In genomic region chr4:119209077-119209476, GRCh38 we compare ENCODE assay signal across 9 cellular contexts. TPM values are rescaled to one million over a fixed set of nuclear protein-coding genes. Genes with fewer than 3 reads are reported as not detected.
DNase-seq lines count a peak whose midpoint lies in the region; ATAC-seq, FAIRE-seq and TF ChIP-seq lines count a peak whose summit lies in the region.
"Had no signal": no experiment of that assay in that cellular context is flagged by ENCODE, and none has a peak within 500 bp of the region (broad histone marks: within the 10 kb centered on the region; RNA-seq: fewer than 3 reads in every experiment).

No MANE protein-coding gene starts in this region.

- H3K9ac ChIP-seq in HepG2 (ENCODE audit: insufficient read depth, low read depth, low read length), result no peak overlapping the region

- no peak overlapping the region for H3K4me3 ChIP-seq in HepG2 (replicated peaks in 1 of 3; ENCODE audit: insufficient read depth in 1 of 3, low read depth in 2 of 3, low read length in 3 of 3)
- H3K4me3 ChIP-seq in right lobe of liver, result no peak overlapping the region
- no peak overlapping the region for H3K4me3 ChIP-seq in ascending aorta

- no peaks in the 10 kb centered on the region; a peak in 1 of 5 replicates for H3K27me3 ChIP-seq in HepG2 (ENCODE audit: control insufficient read depth in 1 of 2, insufficient read depth in 2 of 2, low read length in 2 of 2)
- H3K27me3 ChIP-seq in right lobe of liver, result no peaks in the 10 kb centered on the region
- H3K27me3 ChIP-seq in ascending aorta, result no peaks in the 10 kb centered on the region

- H3K4me1 Mint-ChIP-seq in type B pancreatic cell (ENCODE audit: unreplicated experiment) (peaks cover 11% of the 10 kb centered on the region), T-cell (peaks cover 32 to 33% (median 32%) of the 10 kb centered on the region in 3 donors)

- no peak for FAIRE-seq in HepG2 (lab: Jason Lieb, UNC)
- FAIRE-seq: TTC549 had no signal

- H3K27ac ChIP-seq in HepG2 (ENCODE audit: extremely low read length, insufficient read depth, low read length), result no peak overlapping the region
- H3K27ac ChIP-seq in right lobe of liver, result no peak overlapping the region
- H3K27ac ChIP-seq in ascending aorta, result peak overlapping the region in 1 of 2 donors; percentile 23

- no peaks in the 10 kb centered on the region for H3K9me3 ChIP-seq in HepG2 (ENCODE audit: low read length)
- no peaks in the 10 kb centered on the region for H3K9me3 ChIP-seq in right lobe of liver
- H3K9me3 ChIP-seq in ascending aorta, result no peaks in the 10 kb centered on the region

- H3K27me3 Mint-ChIP-seq in type B pancreatic cell (no peaks in the 10 kb centered on the region), T-cell (no peaks in the 10 kb centered on the region)

- peak overlapping the region; percentile 83 for H3K27ac Mint-ChIP-seq in type B pancreatic cell
- H3K27ac Mint-ChIP-seq in T-cell, result peak overlapping the region in 1 of 2 donors; percentile 4

- no peaks in the 10 kb centered on the region for H4K20me1 ChIP-seq in HepG2 (ENCODE audit: insufficient read depth, low read length)

- DNase-seq in HepG2 (ENCODE audit: low spot score) (peak; percentile 18), right lobe of liver (no peak), foreskin melanocyte (peak; percentile 90), type B pancreatic cell (ENCODE audit: extremely low spot score, unreplicated experiment) (no peak), ascending aorta (ENCODE audit: low spot score in 2 of 2) (no peak), G401 (ENCODE audit: low spot score) (no peak), T-cell (no peak)

- no peak for TF ChIP-seq POLR2A in HepG2 (IDR thresholded peaks at IDR 0.05; ENCODE audit: insufficient read depth in 1 of 2, low read depth in 2 of 2, low read length in 2 of 2)
- TF ChIP-seq POLR2A in right lobe of liver (IDR thresholded peaks at IDR 0.05), result no peak

- H3K36me3 Mint-ChIP-seq in type B pancreatic cell (no peaks in the 10 kb centered on the region), T-cell (no peaks in the 10 kb centered on the region)

- BruUV-seq in HepG2 (replicated peaks; lab: Mats Ljungman, UMichigan), result no TSS peak

- in situ Hi-C loops in HepG2 (cut with HindIII; ENCODE audit: extremely low pct_ligation_motif_present, low pct_unique_long_range_greater_than_20kb) (no loop called here), G401 (cut with HindIII; ENCODE audit: low sequenced_read_pairs) (no loop called here)

- ATAC-seq in HepG2, result no peak
- no peak for ATAC-seq in right lobe of liver
- ATAC-seq in activated CD4-positive, CD25-positive, alpha-beta regulatory T cell treated with anti-CD3 and anti-CD28 coated beads, Interleukin-2, amount 50 U/mL, for 24 hours, result peak; percentile 40 to 63
- no peak for ATAC-seq in T-cell (replicated peaks in 1 of 4)

- no peak for TF ChIP-seq RAD21 in HepG2 (CRISPR knock-in tag; IDR thresholded peaks at IDR 0.05)

- H3K36me3 ChIP-seq in HepG2 (replicated peaks in 1 of 2; ENCODE audit: control insufficient read depth in 1 of 2, insufficient read depth in 2 of 2, low read length in 2 of 2) (no peaks in the 10 kb centered on the region), right lobe of liver (no peaks in the 10 kb centered on the region), ascending aorta (no peaks in the 10 kb centered on the region)

- CTCF ChIA-PET in HepG2 (lab: Yijun Ruan, JAX; ENCODE audit: low intra/inter-chr PET ratio, low total read pairs) (no interaction called here), T-cell (lab: Charles Lee) (interaction anchor here in 1 of 2 donors (0.6 kb wide), 1 partner anchor 42 kb away, joined by 3 read pairs; no protein-coding TSS in a partner anchor)

- TF ChIP-seq EP300 in HepG2 (IDR thresholded peaks at IDR 0.05; ENCODE audit: low read depth in 2 of 2, low read length in 2 of 2) (no peak), HepG2 (CRISPR knock-in tag; IDR thresholded peaks at IDR 0.05; ENCODE audit: borderline replicate concordance) (no peak)

- H3K9me3 Mint-ChIP-seq in type B pancreatic cell (no peaks in the 10 kb centered on the region), T-cell (no peaks in the 10 kb centered on the region)

- POLR2A ChIA-PET in HepG2 (lab: Yijun Ruan, JAX), result no interaction called here
- POLR2A ChIA-PET in T-cell (lab: Charles Lee), result interaction anchor here in 1 of 2 donors (0.6 kb wide), 1 partner anchor 197 kb away, joined by 3 read pairs; no protein-coding TSS in a partner anchor

- peak overlapping the region; percentile 40 for H3K4me3 Mint-ChIP-seq in type B pancreatic cell
- no peak overlapping the region for H3K4me3 Mint-ChIP-seq in T-cell

- H3K79me2 ChIP-seq in HepG2 (ENCODE audit: insufficient read depth, low read length), result peaks cover 10% of the 10 kb centered on the region

- no peak overlapping the region for H2AFZ ChIP-seq in HepG2 (ENCODE audit: low read length)

- H3K4me2 ChIP-seq in HepG2 (ENCODE audit: low read depth, low read length), result no peak overlapping the region

- peaks cover 10% of the 10 kb centered on the region for H3K4me1 ChIP-seq in HepG2 (ENCODE audit: insufficient read depth, low read length)
- H3K4me1 ChIP-seq in right lobe of liver, result no peaks in the 10 kb centered on the region
- H3K4me1 ChIP-seq in ascending aorta, result peaks cover 0 to 25% of the 10 kb centered on the region in 2 donors

- TF ChIP-seq CTCF in HepG2 (CRISPR knock-in tag; IDR thresholded peaks at IDR 0.05), result no peak
- TF ChIP-seq CTCF in right lobe of liver (IDR thresholded peaks at IDR 0.05), result no peak
- no peak for TF ChIP-seq CTCF in type B pancreatic cell (conservative IDR thresholded peaks at IDR 0.05)
- no peak for TF ChIP-seq CTCF in ascending aorta (IDR thresholded peaks at IDR 0.05)

- intact Hi-C loops in HepG2 (cut with micrococcal nuclease; ENCODE audit: unreplicated experiment), result no loop called here
- intact Hi-C loops in right lobe of liver (cut with DNase I), result no loop called here
- intact Hi-C loops in ascending aorta (cut with DNase I), result no loop called here

TF ChIP-seq in HepG2, 621 proteins besides CTCF, POLR2A, EP300 and RAD21:
- TF ChIP-seq, protein P1, sequence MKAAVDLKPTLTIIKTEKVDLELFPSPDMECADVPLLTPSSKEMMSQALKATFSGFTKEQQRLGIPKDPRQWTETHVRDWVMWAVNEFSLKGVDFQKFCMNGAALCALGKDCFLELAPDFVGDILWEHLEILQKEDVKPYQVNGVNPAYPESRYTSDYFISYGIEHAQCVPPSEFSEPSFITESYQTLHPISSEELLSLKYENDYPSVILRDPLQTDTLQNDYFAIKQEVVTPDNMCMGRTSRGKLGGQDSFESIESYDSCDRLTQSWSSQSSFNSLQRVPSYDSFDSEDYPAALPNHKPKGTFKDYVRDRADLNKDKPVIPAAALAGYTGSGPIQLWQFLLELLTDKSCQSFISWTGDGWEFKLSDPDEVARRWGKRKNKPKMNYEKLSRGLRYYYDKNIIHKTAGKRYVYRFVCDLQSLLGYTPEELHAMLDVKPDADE (CRISPR knock-in tag; IDR thresholded peaks at IDR 0.05), result no peak
- TF ChIP-seq FOSL2 (CRISPR knock-in tag; IDR thresholded peaks at IDR 0.05), result 0 out of 2 replicates have a peak, but pooled peaks have one; percentile 21
TF ChIP-seq in HepG2: peak in this region for 1.

RNA-seq across cellular contexts. Expression of gene USP53, which starts 3.4 kb away (rescaled TPM):
- total RNA-seq in HepG2 (2016; rRNA removed; fragmentation: Illumina TruSeq; extraction: Trizol) (8.1 and 11.0 TPM in 2 replicates), right lobe of liver (10 to 100 TPM in 2 of 6 experiments, 1 to 10 TPM in 4; 6.4 to 12.5 (median 8.9) TPM), type B pancreatic cell (ENCODE audit: low replicate concordance) (16.4 and 29.0 TPM in 2 replicates), ascending aorta (75.4 TPM), T-cell (10 to 100 TPM; 17.3 to 26.4 (median 21.2) TPM)
- 5.4 TPM in 2 replicates for total RNA-seq in HepG2 (2016; cell fraction: cytosol; rRNA removed; fragmentation: Illumina TruSeq; extraction: Trizol; ENCODE audit: low read depth)
- 8.5 and 11.3 TPM in 2 replicates for total RNA-seq in HepG2 (2016; cell fraction: insoluble cytoplasmic fraction; rRNA removed; fragmentation: Illumina TruSeq; extraction: Trizol)
- 5.1 and 6.2 TPM in 2 replicates for total RNA-seq in HepG2 (2016; cell fraction: membrane; rRNA removed; fragmentation: Illumina TruSeq; extraction: Trizol)
- total RNA-seq in HepG2 (2016; cell fraction: nucleus; rRNA removed; fragmentation: Illumina TruSeq; extraction: Trizol), result 15.7 and 16.5 TPM in 2 replicates
- polyA plus RNA-seq in HepG2 (2011; rRNA removed), result 5.0 and 5.3 TPM in 2 replicates
- 1.6 and 3.2 TPM in 2 replicates for polyA plus RNA-seq in HepG2 (2011; cell fraction: cytosol; rRNA removed)
- polyA plus RNA-seq in HepG2 (2011; cell fraction: nucleus; rRNA removed), result 5.7 and 7.2 TPM in 2 replicates
- polyA plus RNA-seq in HepG2 (2012), result 7.1 and 8.2 TPM in 2 replicates
- polyA plus RNA-seq in HepG2 (2016; cell fraction: cytosol; fragmentation: Illumina TruSeq; extraction: Trizol; ENCODE audit: low read depth), result 0.27 and 0.62 TPM in 2 replicates
- polyA plus RNA-seq in HepG2 (2016; cell fraction: insoluble cytoplasmic fraction; fragmentation: Illumina TruSeq; extraction: Trizol; ENCODE audit: low read depth), result 6.9 and 7.3 TPM in 2 replicates
- polyA plus RNA-seq in HepG2 (2016; cell fraction: membrane; fragmentation: Illumina TruSeq; extraction: Trizol; ENCODE audit: low read depth), result 0.99 and 1.7 TPM in 2 replicates
- polyA plus RNA-seq in HepG2 (2016; cell fraction: nucleus; fragmentation: Illumina TruSeq; extraction: Trizol; ENCODE audit: insufficient read depth, low read depth), result 14.4 and 17.1 TPM in 2 replicates
- 5.6 and 6.6 TPM in 2 replicates for polyA minus RNA-seq in HepG2 (2011; rRNA and poly(A)+ RNA removed; ENCODE audit: low replicate concordance)
- 11.4 and 12.8 TPM in 2 replicates for polyA minus RNA-seq in HepG2 (2011; cell fraction: cytosol; rRNA and poly(A)+ RNA removed)
- polyA minus RNA-seq in HepG2 (2011; cell fraction: nucleus; rRNA and poly(A)+ RNA removed), result 35.3 and 39.8 TPM in 2 replicates
- 3.7 and 9.2 TPM in 2 replicates for total RNA-seq in G401 (2014; rRNA removed; shearing (Covaris generic))

Comparison
In these comparisons a context has a peak if more than half of its experiments do, and no peak if none do; other contexts are left out.
1. DNase-seq: peak in HepG2 (single experiment) and foreskin melanocyte (single experiment); none in right lobe of liver (0 of 3), type B pancreatic cell (single experiment), ascending aorta (0 of 2), G401 (single experiment) and T-cell (0 of 34).
2. ATAC-seq: peak in activated CD4-positive, CD25-positive, alpha-beta regulatory T cell treated with anti-CD3 and anti-CD28 coated beads, Interleukin-2, amount 50 U/mL, for 24 hours (2 of 2); none in HepG2 (single experiment), right lobe of liver (0 of 4) and T-cell (0 of 4).